8 cellular contexts compared by ENCODE assay signal in genomic region chr19:35468637-35469036, GRCh38. TPM values are rescaled to one million over a fixed set of nuclear protein-coding genes. Genes with fewer than 3 reads are reported as not detected.
DNase-seq lines count a peak whose midpoint lies in the region; ATAC-seq and TF ChIP-seq lines count a peak whose summit lies in the region.

No MANE protein-coding gene starts in this region.

- H3K27me3 ChIP-seq in hepatocyte: no peaks in the 10 kb centered on the region

- H3K4me3 Mint-ChIP-seq in activated naive CD4-positive, alpha-beta T cell treated with anti-CD3 and anti-CD28 coated beads for 36 hours: no peak overlapping the region

- DNase-seq in A172 (ENCODE audit: low spot score) (peak; percentile 38), GM12865 (ENCODE audit: low read depth) (peak; percentile 92), RKO (ENCODE audit: low spot score) (peak; percentile 54), hepatocyte (ENCODE audit: low spot score) (peak; percentile 72), SHP77 treated with DMSO at 0.1 percent for 48 hours (lab: John Stamatoyannopoulos, UW) (no peak)
- DNase-seq in activated naive CD4-positive, alpha-beta T cell treated with anti-CD3 and anti-CD28 coated beads for 36 hours: peak; percentile 75
- DNase-seq in stimulated activated CD4-positive, alpha-beta T cell treated with anti-CD3 and anti-CD28 coated beads, Interleukin-1b, Interleukin-23, amount 100 ng/mL, for 48 hours: peak; percentile 69

- H2AFZ ChIP-seq in hepatocyte: no peak overlapping the region

- no peaks in the 10 kb centered on the region for H4K20me1 ChIP-seq in hepatocyte (ENCODE audit: insufficient read depth, poor library complexity, severe bottlenecking)

- no peaks in the 10 kb centered on the region for H3K36me3 Mint-ChIP-seq in activated naive CD4-positive, alpha-beta T cell treated with anti-CD3 and anti-CD28 coated beads for 36 hours (ENCODE audit: low read depth)

- no peaks in the 10 kb centered on the region for H3K4me1 ChIP-seq in hepatocyte (ENCODE audit: insufficient read depth)

- H3K27me3 Mint-ChIP-seq in activated naive CD4-positive, alpha-beta T cell treated with anti-CD3 and anti-CD28 coated beads for 36 hours (ENCODE audit: low read depth): no peaks in the 10 kb centered on the region

- no peak overlapping the region for H3K27ac ChIP-seq in hepatocyte

- 50% methylated on average over 2 of the region's 2 CpGs for WGBS in hepatocyte (ENCODE audit: low lambda C conversion rate, missing lambda C conversion rate)

- H3K79me2 ChIP-seq in hepatocyte: no peaks in the 10 kb centered on the region

- no peak overlapping the region for H3K27ac Mint-ChIP-seq in activated naive CD4-positive, alpha-beta T cell treated with anti-CD3 and anti-CD28 coated beads for 36 hours

- H3K9me3 Mint-ChIP-seq in activated naive CD4-positive, alpha-beta T cell treated with anti-CD3 and anti-CD28 coated beads for 36 hours: no peaks in the 10 kb centered on the region

- TF ChIP-seq CTCF in GM12865 (IDR thresholded peaks at IDR 0.05; ENCODE audit: insufficient read depth, low read depth, low read length, missing control alignments) (peak; percentile 92), hepatocyte (IDR thresholded peaks at IDR 0.05; ENCODE audit: poor library complexity) (peak; percentile 65)

- H3K4me1 Mint-ChIP-seq in activated naive CD4-positive, alpha-beta T cell treated with anti-CD3 and anti-CD28 coated beads for 36 hours (ENCODE audit: low read depth): peaks cover 4% of the 10 kb centered on the region

- peak; percentile 82 for ATAC-seq in HG03135 (IDR thresholded peaks at IDR 0.05; ENCODE audit: unreplicated experiment)

- H3K4me3 ChIP-seq in GM12865 (ENCODE audit: low read depth, low read length) (no peak overlapping the region), hepatocyte (no peak overlapping the region)

- H3K36me3 ChIP-seq in hepatocyte (replicated peaks; ENCODE audit: insufficient read depth, low read depth): no peaks in the 10 kb centered on the region

- CTCF ChIA-PET in activated naive CD4-positive, alpha-beta T cell treated with anti-CD3 and anti-CD28 coated beads for 36 hours (lab: Charles Lee): interaction anchor here (0.6 to 3.4 kb wide), 12 partner anchors 27 to 273 kb away, joined by 3 to 52 read pairs (median 4); partner anchors contain the start of gene FFAR3

- intact Hi-C loops in activated naive CD4-positive, alpha-beta T cell treated with anti-CD3 and anti-CD28 coated beads for 36 hours (cut with micrococcal nuclease): loop anchor here (1.0 to 2.0 kb wide), 3 partner anchors 48 to 220 kb away; partner anchors contain the start of gene LSR

- no peaks in the 10 kb centered on the region for H3K9me2 ChIP-seq in hepatocyte (replicated peaks; ENCODE audit: insufficient read depth)

- no peaks in the 10 kb centered on the region for H3K9me3 ChIP-seq in hepatocyte (ENCODE audit: low read depth)

- no peak overlapping the region for H3K4me2 ChIP-seq in hepatocyte

RNA-seq across cellular contexts. Expression of gene FFAR2, which starts 20.6 kb away (rescaled TPM):
- total RNA-seq in A172 (2014; rRNA removed; shearing (Covaris generic)): not detected in 2 replicates
- total RNA-seq in activated naive CD4-positive, alpha-beta T cell treated with anti-CD3 and anti-CD28 coated beads for 36 hours: not detected
- 0.16 and 0.20 TPM in 2 replicates for total RNA-seq in hepatocyte
- 0.64 TPM in 1 of 2 replicates, not detected in the other for polyA plus RNA-seq in hepatocyte

RNA-seq across cellular contexts. Expression of gene KRTDAP, which starts 21.6 kb away (rescaled TPM):
- total RNA-seq in A172 (2014; rRNA removed; shearing (Covaris generic)): not detected in 2 replicates
- not detected for total RNA-seq in activated naive CD4-positive, alpha-beta T cell treated with anti-CD3 and anti-CD28 coated beads for 36 hours
- total RNA-seq in hepatocyte: 1.6 and 2.7 TPM in 2 replicates
- 0.97 and 1.6 TPM in 2 replicates for polyA plus RNA-seq in hepatocyte

RNA-seq across cellular contexts. Expression of gene DMKN, which starts 44.8 kb away (rescaled TPM):
- 4.0 and 4.4 TPM in 2 replicates for total RNA-seq in A172 (2014; rRNA removed; shearing (Covaris generic))
- total RNA-seq in activated naive CD4-positive, alpha-beta T cell treated with anti-CD3 and anti-CD28 coated beads for 36 hours: 1 to 10 TPM in 1 of 2 experiments, under 1 TPM in 1; 0.86 to 1.7 TPM
- 57.0 and 64.1 TPM in 2 replicates for total RNA-seq in hepatocyte
- 99.5 and 111 TPM in 2 replicates for polyA plus RNA-seq in hepatocyte

RNA-seq across cellular contexts. Expression of gene SBSN, which starts 59.5 kb away (rescaled TPM):
- not detected in 2 replicates for total RNA-seq in A172 (2014; rRNA removed; shearing (Covaris generic))
- not detected for total RNA-seq in activated naive CD4-positive, alpha-beta T cell treated with anti-CD3 and anti-CD28 coated beads for 36 hours
- total RNA-seq in hepatocyte: 0.40 TPM in 1 of 2 replicates, not detected in the other
- polyA plus RNA-seq in hepatocyte: 0.19 and 0.66 TPM in 2 replicates

Comparison
In these comparisons a context has a peak if more than half of its experiments do, and no peak if none do; other contexts are left out.
1. RNA of gene DMKN, which starts 44.8 kb away (total RNA-seq): 57.0 to 64.1 TPM in hepatocyte; 4.0 to 4.4 TPM in A172 and 0.86 to 1.7 TPM in activated naive CD4-positive, alpha-beta T cell treated with anti-CD3 and anti-CD28 coated beads for 36 hours; every median in the first group is over 10 times any median in the second.